8 cellular contexts compared by ENCODE assay signal in genomic region chr19:45076029-45076850, GRCh38. TPM values are rescaled to one million over a fixed set of nuclear protein-coding genes. Genes with fewer than 3 reads are reported as not detected.
DNase-seq lines count a peak whose midpoint lies in the region; ATAC-seq and TF ChIP-seq lines count a peak whose summit lies in the region.

TSS of gene ZNF296 (minus strand) at chr19:45076478. CDS start at chr19:45076373, 105 bp downstream.

- H3K79me2 ChIP-seq in HCT116 (ENCODE audit: insufficient read depth, low read length) = peaks cover 48% of the 10 kb centered on the region

- no peak for TF ChIP-seq RAD21 in HCT116 (IDR thresholded peaks at IDR 0.05; ENCODE audit: low read depth)

- H2AFZ ChIP-seq in HCT116 (ENCODE audit: low read depth, low read length, poor library complexity, severe bottlenecking) = peak within 1 kb of the TSS; percentile 77

- TF ChIP-seq POLR2A in HCT116 (IDR thresholded peaks at IDR 0.05; ENCODE audit: borderline replicate concordance, extremely low read depth, insufficient read depth, insufficient read length) = peak; percentile 85

- peaks cover 3% of the 10 kb centered on the region; the same call in 1 of the 2 replicates for H3K36me3 Mint-ChIP-seq in WTC11

- peak within 1 kb of the TSS; percentile 94 for H3K4me2 ChIP-seq in HCT116 (ENCODE audit: low read length)

- RAD21 ChIA-PET in HCT116 (lab: Charles Lee; ENCODE audit: low non-redundant PET in 1 of 2, low total read pairs in 2 of 2, uncharacterized antibody in 2 of 2, unreplicated experiment in 2 of 2) = interaction anchor here in 1 of 2 experiments (0.6 kb wide), 1 partner anchor 124 kb away, joined by 3 read pairs; no protein-coding TSS in a partner anchor

- intact Hi-C loops in HCT116 (cut with micrococcal nuclease) = loop anchor here (5.0 kb wide), 1 partner anchor 261 kb away; no protein-coding TSS in a partner anchor
- intact Hi-C loops in left colon (cut with DNase I, micrococcal nuclease) = no loop called here

- H3K4me1 ChIP-seq in HCT116 (ENCODE audit: control insufficient read depth in 1 of 2, insufficient read depth in 2 of 2, low read length in 2 of 2) = peaks cover 31 to 45% of the 10 kb centered on the region in 2 experiments

- peak; percentile 78 for ATAC-seq in HCT116
- ATAC-seq in WTC11 = peak; percentile 45
- ATAC-seq in left colon = peak; percentile 69

- H3K27ac ChIP-seq in HCT116 (ENCODE audit: low read depth, low read length) = peak within 1 kb of the TSS; percentile 83

- peaks cover 40% of the 10 kb centered on the region for H3K4me1 Mint-ChIP-seq in WTC11

- no peaks in the 10 kb centered on the region for H3K27me3 Mint-ChIP-seq in WTC11 (ENCODE audit: low read depth)

- no TSS peak for BruUV-seq in HCT116 (replicated peaks; lab: Mats Ljungman, UMichigan)

- TF ChIP-seq CTCF in HCT116 (IDR thresholded peaks at IDR 0.05 in 2 of 3, conservative IDR thresholded peaks at IDR 0.05 in 1 of 3; ENCODE audit: borderline replicate concordance in 1 of 3, insufficient read depth in 1 of 3, low read depth in 2 of 3, low read length in 2 of 3) = no peak
- no peak for TF ChIP-seq CTCF in WTC11 (IDR thresholded peaks at IDR 0.05)

- H3K9me3 Mint-ChIP-seq in WTC11 = no peaks in the 10 kb centered on the region

- H3K27ac Mint-ChIP-seq in WTC11 = peak within 1 kb of the TSS; percentile 88

- no peaks in the 10 kb centered on the region for H4K20me1 ChIP-seq in HCT116 (ENCODE audit: insufficient read depth)

- no peaks in the 10 kb centered on the region for H3K27me3 ChIP-seq in HCT116 (ENCODE audit: insufficient read depth, low read length)

- peak within 1 kb of the TSS; percentile 87 to 93 for H3K4me3 ChIP-seq in HCT116 (replicated peaks in 1 of 2; ENCODE audit: low read depth in 1 of 2, low read length in 2 of 2)

- POLR2A ChIA-PET in HCT116 (lab: Charles Lee) (interaction anchor here (0.9 kb wide), 1 partner anchor 15 kb away, joined by 3 read pairs; no protein-coding TSS in a partner anchor), WTC11 (lab: Charles Lee) (interaction anchor here (0.6 to 3.0 kb wide), 4 partner anchors 14 to 145 kb away, joined by 4 to 19 read pairs (median 6); partner anchors contain the start of genes PPP1R37 and RELB)

- H3K4me3 Mint-ChIP-seq in WTC11 = peak within 1 kb of the TSS; percentile 80

- CTCF ChIA-PET in HCT116 (lab: Charles Lee) = interaction anchor here (1.3 to 1.7 kb wide), 2 partner anchors 15 to 17 kb away, joined by 3 to 5 read pairs; no protein-coding TSS in a partner anchor
- CTCF ChIA-PET in WTC11 (lab: Charles Lee) = interaction anchor here (0.7 to 2.5 kb wide), 8 partner anchors 16 to 172 kb away, joined by 3 to 24 read pairs (median 5); partner anchors contain the start of genes BLOC1S3 and TRAPPC6A

- H3K36me3 ChIP-seq in HCT116 (ENCODE audit: control insufficient read depth in 1 of 2, insufficient read depth in 2 of 2, low read length in 2 of 2) = peaks cover 0 to 1% of the 10 kb centered on the region in 2 experiments; a peak in 2 of 4 replicates

- H3K9me2 ChIP-seq in HCT116 (ENCODE audit: insufficient read depth) = no peaks in the 10 kb centered on the region

- DNase-seq in GM03348 (ENCODE audit: low spot score) (peak; percentile 84), HCT116 (ENCODE audit: low read depth, low spot score) (peak; percentile 75), NCI-H146 (lab: John Stamatoyannopoulos, UW) (peak; percentile 91), WTC11 (ENCODE audit: low spot score) (peak; percentile 91), left colon (peak; percentile 88 to 91), NCI-H226 (no peak)
- peak; percentile 67 for DNase-seq in central memory CD4-positive, alpha-beta T cell
- peak; percentile 80 to 83 for DNase-seq in stimulated activated CD4-positive, alpha-beta T cell treated with anti-CD3 and anti-CD28 coated beads, Interleukin-4, amount 100 ng/mL, for 4 hours

- H3K9me3 ChIP-seq in HCT116 (ENCODE audit: control insufficient read depth in 1 of 2, insufficient read depth in 1 of 2, low read depth in 1 of 2, low read length in 2 of 2) = no peaks in the 10 kb centered on the region

- H3K9ac ChIP-seq in HCT116 (ENCODE audit: low read length) = peak within 1 kb of the TSS; percentile 95

TF ChIP-seq in HCT116, 20 proteins besides CTCF, POLR2A, EP300 and RAD21 (continues in another document):
- TF ChIP-seq YY1 (IDR thresholded peaks at IDR 0.05; ENCODE audit: extremely low read depth, insufficient replicate concordance, low read depth, low read length) (no peak), ATF3 (IDR thresholded peaks at IDR 0.05) (no peak), POLR2AphosphoS5 (IDR thresholded peaks at IDR 0.05; ENCODE audit: low read depth, low read length) (peak; percentile 88), EZH2phosphoT487 (IDR thresholded peaks at IDR 0.05; ENCODE audit: borderline replicate concordance) (no peak), JUND (IDR thresholded peaks at IDR 0.05) (no peak), ZFX (IDR thresholded peaks at IDR 0.05) (peak; percentile 90; the same call in 1 of the 2 replicates), SRF (IDR thresholded peaks at IDR 0.05; ENCODE audit: low read depth) (no peak), SP1 (IDR thresholded peaks at IDR 0.05; ENCODE audit: low read depth) (no peak), CBX3 (IDR thresholded peaks at IDR 0.05; ENCODE audit: low read depth) (no peak), ELF1 (IDR thresholded peaks at IDR 0.05; ENCODE audit: borderline replicate concordance, low read depth) (no peak), ZNF274 (IDR thresholded peaks at IDR 0.05; ENCODE audit: low read depth, low read length) (no peak)

TF ChIP-seq in WTC11, 78 proteins besides CTCF, POLR2A, EP300 and RAD21 (continues in another document):
- TF ChIP-seq TEAD1 (CRISPR knock-in tag; IDR thresholded peaks at IDR 0.05) (peak; percentile 44; the same call in 1 of the 2 replicates), ZBTB43 (CRISPR knock-in tag; IDR thresholded peaks at IDR 0.05) (peak; percentile 73; the same call in 1 of the 2 replicates), NFE2L1 (CRISPR knock-in tag; IDR thresholded peaks at IDR 0.05) (no peak), MYBL2 (CRISPR knock-in tag; IDR thresholded peaks at IDR 0.05) (peak; percentile 73; the same call in 1 of the 2 replicates), ETV6 (CRISPR knock-in tag; IDR thresholded peaks at IDR 0.05) (peak; percentile 73; the same call in 1 of the 2 replicates), MLX (CRISPR knock-in tag; IDR thresholded peaks at IDR 0.05) (no peak)
- TF ChIP-seq, protein P1, sequence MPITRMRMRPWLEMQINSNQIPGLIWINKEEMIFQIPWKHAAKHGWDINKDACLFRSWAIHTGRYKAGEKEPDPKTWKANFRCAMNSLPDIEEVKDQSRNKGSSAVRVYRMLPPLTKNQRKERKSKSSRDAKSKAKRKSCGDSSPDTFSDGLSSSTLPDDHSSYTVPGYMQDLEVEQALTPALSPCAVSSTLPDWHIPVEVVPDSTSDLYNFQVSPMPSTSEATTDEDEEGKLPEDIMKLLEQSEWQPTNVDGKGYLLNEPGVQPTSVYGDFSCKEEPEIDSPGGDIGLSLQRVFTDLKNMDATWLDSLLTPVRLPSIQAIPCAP (CRISPR knock-in tag; IDR thresholded peaks at IDR 0.05) = no peak
- TF ChIP-seq, protein P2, sequence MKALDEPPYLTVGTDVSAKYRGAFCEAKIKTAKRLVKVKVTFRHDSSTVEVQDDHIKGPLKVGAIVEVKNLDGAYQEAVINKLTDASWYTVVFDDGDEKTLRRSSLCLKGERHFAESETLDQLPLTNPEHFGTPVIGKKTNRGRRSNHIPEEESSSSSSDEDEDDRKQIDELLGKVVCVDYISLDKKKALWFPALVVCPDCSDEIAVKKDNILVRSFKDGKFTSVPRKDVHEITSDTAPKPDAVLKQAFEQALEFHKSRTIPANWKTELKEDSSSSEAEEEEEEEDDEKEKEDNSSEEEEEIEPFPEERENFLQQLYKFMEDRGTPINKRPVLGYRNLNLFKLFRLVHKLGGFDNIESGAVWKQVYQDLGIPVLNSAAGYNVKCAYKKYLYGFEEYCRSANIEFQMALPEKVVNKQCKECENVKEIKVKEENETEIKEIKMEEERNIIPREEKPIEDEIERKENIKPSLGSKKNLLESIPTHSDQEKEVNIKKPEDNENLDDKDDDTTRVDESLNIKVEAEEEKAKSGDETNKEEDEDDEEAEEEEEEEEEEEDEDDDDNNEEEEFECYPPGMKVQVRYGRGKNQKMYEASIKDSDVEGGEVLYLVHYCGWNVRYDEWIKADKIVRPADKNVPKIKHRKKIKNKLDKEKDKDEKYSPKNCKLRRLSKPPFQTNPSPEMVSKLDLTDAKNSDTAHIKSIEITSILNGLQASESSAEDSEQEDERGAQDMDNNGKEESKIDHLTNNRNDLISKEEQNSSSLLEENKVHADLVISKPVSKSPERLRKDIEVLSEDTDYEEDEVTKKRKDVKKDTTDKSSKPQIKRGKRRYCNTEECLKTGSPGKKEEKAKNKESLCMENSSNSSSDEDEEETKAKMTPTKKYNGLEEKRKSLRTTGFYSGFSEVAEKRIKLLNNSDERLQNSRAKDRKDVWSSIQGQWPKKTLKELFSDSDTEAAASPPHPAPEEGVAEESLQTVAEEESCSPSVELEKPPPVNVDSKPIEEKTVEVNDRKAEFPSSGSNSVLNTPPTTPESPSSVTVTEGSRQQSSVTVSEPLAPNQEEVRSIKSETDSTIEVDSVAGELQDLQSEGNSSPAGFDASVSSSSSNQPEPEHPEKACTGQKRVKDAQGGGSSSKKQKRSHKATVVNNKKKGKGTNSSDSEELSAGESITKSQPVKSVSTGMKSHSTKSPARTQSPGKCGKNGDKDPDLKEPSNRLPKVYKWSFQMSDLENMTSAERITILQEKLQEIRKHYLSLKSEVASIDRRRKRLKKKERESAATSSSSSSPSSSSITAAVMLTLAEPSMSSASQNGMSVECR (CRISPR knock-in tag; IDR thresholded peaks at IDR 0.05; ENCODE audit: borderline replicate concordance) = no peak

RNA-seq across cellular contexts. Expression of gene ZNF296, which starts in this region (rescaled TPM):
- total RNA-seq in HCT116 (2021; ENCODE audit: unreplicated experiment) = 9.2 TPM
- 5.4 TPM in 2 replicates for polyA plus RNA-seq in HCT116 (2012)
- 13.4 to 14.8 TPM (median 13.8 TPM) in 3 replicates for total RNA-seq in WTC11 (2021)
- 1 to 10 TPM; 4.0 to 6.1 TPM for total RNA-seq in left colon
